ENCODE assay signal across 1 cellular context in genomic region chr2:148568597-148568996, GRCh38.
TF ChIP-seq lines count a peak whose summit lies in the region.

No MANE protein-coding gene starts in this region.

TF ChIP-seq in IMR-90, 13 proteins besides CTCF, POLR2A, EP300 and RAD21 (continued from another document):
- TF ChIP-seq ELK1 (IDR thresholded peaks at IDR 0.05; ENCODE audit: borderline replicate concordance, low read depth, low read length) (no peak), FOS (IDR thresholded peaks at IDR 0.05; ENCODE audit: low read depth, low read length) (no peak)
TF ChIP-seq in IMR-90: peak in this region for 0.
